8 cellular contexts compared by ENCODE assay signal in the genomic region with DNA sequence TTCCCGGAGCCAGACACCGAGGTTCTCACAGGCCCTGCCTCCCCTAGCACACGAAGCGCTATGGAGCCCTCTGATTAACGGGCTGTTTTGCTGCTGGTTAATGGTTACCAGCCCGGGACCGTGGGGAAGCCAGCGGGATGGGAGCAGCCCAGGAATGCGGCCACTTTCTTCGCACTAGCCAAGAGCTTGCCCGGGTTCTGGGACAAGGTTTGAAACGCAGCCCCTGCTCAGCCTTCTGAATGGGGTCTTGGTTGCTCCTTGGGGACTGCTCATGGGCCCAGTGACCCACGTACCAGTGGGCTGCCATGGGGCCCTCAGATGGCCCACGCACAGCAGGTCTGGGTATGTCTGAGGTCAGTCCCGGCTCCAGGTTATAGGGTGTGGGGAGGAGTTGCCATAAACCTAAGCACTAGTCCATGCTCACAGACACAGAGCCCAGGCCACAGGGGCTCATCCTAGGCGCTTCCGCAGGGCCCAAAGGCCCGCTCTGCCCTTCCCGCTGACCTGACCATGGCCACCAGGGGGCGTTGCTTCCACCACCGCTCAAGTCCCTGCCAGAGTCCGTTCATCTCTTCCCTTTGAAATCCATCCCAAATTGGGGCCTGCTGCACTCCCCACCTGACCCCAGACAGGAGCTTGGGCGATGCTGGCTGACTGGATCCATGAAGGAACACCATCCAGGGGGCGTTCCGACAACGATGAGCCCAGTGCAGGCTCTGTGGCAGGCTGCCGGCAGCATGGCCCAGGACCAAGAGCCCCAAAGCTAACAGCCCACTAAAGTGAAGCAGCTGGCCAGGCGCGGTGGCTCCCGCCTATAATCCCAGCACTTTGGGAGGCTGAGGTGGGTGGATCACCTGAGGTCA. TPM values are rescaled to one million over a fixed set of nuclear protein-coding genes. Genes with fewer than 3 reads are reported as not detected.
DNase-seq lines count a peak whose midpoint lies in the region; ATAC-seq and TF ChIP-seq lines count a peak whose summit lies in the region.

No MANE protein-coding gene starts in this region.

- no peak overlapping the region for H3K4me3 ChIP-seq in PC-3 (ENCODE audit: low read length)
- no peak overlapping the region for H3K4me3 ChIP-seq in fibroblast of villous mesenchyme (ENCODE audit: low read depth, low read length)
- no peak overlapping the region for H3K4me3 ChIP-seq in ovary
- no peak overlapping the region for H3K4me3 ChIP-seq in vagina

- whole genome bisulfite sequencing in ovary, 3 donors, result 62 to 64% (median 63%) methylated on average over 25 to 30 of the region's 30 CpGs

- H3K4me2 ChIP-seq in PC-3 (ENCODE audit: low read length), result no peak overlapping the region

- H3F3A ChIP-seq in PC-3 (ENCODE audit: low read length, unreplicated experiment), result no peaks in the 10 kb centered on the region

- H3K79me2 ChIP-seq in PC-3 (ENCODE audit: low read length), result peaks cover 26% of the 10 kb centered on the region

- peaks cover 13% of the 10 kb centered on the region for H3K4me1 Mint-ChIP-seq in activated T-helper 1 cell treated with anti-CD3 and anti-CD28 coated beads, Interleukin-12 subunit alpha, Interleukin-12 subunit beta, Interleukin-2, Interleukin-4 antibody, amounts not matched to agents 30 ng/mL and 10 ng/mL and 1 ng/mL, durations not matched to agents 14 hours and 24 hours and 36 hours (ENCODE audit: low read depth)

- no peak for TF ChIP-seq EP300 in ovary (IDR thresholded peaks at IDR 0.05)

- H4K20me1 ChIP-seq in PC-3 (ENCODE audit: low read length), result peaks cover 6% of the 10 kb centered on the region; the same call in 1 of the 2 replicates

- TF ChIP-seq CTCF in PC-3 (conservative IDR thresholded peaks at IDR 0.05; ENCODE audit: low read depth, low read length) (peak; percentile 87), fibroblast of villous mesenchyme (IDR thresholded peaks at IDR 0.05; ENCODE audit: insufficient read depth, low read depth, low read length) (peak; percentile 86), ovary (IDR thresholded peaks at IDR 0.05) (peak; percentile 35 to 59 (median 50)), vagina (IDR thresholded peaks at IDR 0.05) (peak; percentile 28 to 69 (median 58))

- H3K9me3 ChIP-seq in PC-3 (ENCODE audit: low read length) (no peaks in the 10 kb centered on the region), ovary (no peaks in the 10 kb centered on the region), vagina (no peaks in the 10 kb centered on the region)

- CTCF ChIA-PET in PC-3 (lab: Charles Lee), result interaction anchor here (0.6 to 1.0 kb wide), 2 partner anchors 18 to 57 kb away, joined by 3 read pairs; no protein-coding TSS in a partner anchor

- H3K27me3 ChIP-seq in PC-3 (ENCODE audit: low read length) (no peaks in the 10 kb centered on the region), ovary (no peaks in the 10 kb centered on the region), vagina (no peaks in the 10 kb centered on the region)

- peaks cover 3% of the 10 kb centered on the region for H3K36me3 Mint-ChIP-seq in activated T-helper 1 cell treated with anti-CD3 and anti-CD28 coated beads, Interleukin-12 subunit alpha, Interleukin-12 subunit beta, Interleukin-2, Interleukin-4 antibody, amounts not matched to agents 30 ng/mL and 10 ng/mL and 1 ng/mL, durations not matched to agents 14 hours and 24 hours and 36 hours (ENCODE audit: low read depth)

- no peak overlapping the region for H3K4me3 Mint-ChIP-seq in activated T-helper 1 cell treated with anti-CD3 and anti-CD28 coated beads, Interleukin-12 subunit alpha, Interleukin-12 subunit beta, Interleukin-2, Interleukin-4 antibody, amounts not matched to agents 30 ng/mL and 10 ng/mL and 1 ng/mL, durations not matched to agents 14 hours and 24 hours and 36 hours

- POLR2A ChIA-PET in PC-3 (lab: Charles Lee; ENCODE audit: unreplicated experiment), result interaction anchor here (0.6 kb wide), 2 partner anchors 51 to 631 kb away, joined by 3 read pairs; no protein-coding TSS in a partner anchor

- no TSS peak for BruUV-seq in PC-3 (replicated peaks; lab: Mats Ljungman, UMichigan)

- ATAC-seq in PC-3, result peak; percentile 39
- no peak for ATAC-seq in GM21723 (IDR thresholded peaks at IDR 0.05; ENCODE audit: unreplicated experiment)

- H3K36me3 ChIP-seq in PC-3 (ENCODE audit: low read depth, low read length) (no peaks in the 10 kb centered on the region), ovary (no peaks in the 10 kb centered on the region), vagina (no peaks in the 10 kb centered on the region)

- H3K27ac ChIP-seq in PC-3 (ENCODE audit: low read length) (no peak overlapping the region), ovary (no peak overlapping the region), vagina (peak overlapping the region; percentile 74)

- no peak for TF ChIP-seq POLR2A in ovary (IDR thresholded peaks at IDR 0.05)
- no peak for TF ChIP-seq POLR2A in vagina (IDR thresholded peaks at IDR 0.05)

- intact Hi-C loops in PC-3 (cut with micrococcal nuclease) (no loop called here), ovary (cut with DNase I) (loop anchor here (5.0 to 10.0 kb wide), 4 partner anchors 45 to 118 kb away; a partner anchor contains a TSS), vagina (cut with DNase I) (loop anchor here (10.0 kb wide), 2 partner anchors 45 to 375 kb away; no protein-coding TSS in a partner anchor)
- intact Hi-C loops in activated T-helper 1 cell treated with anti-CD3 and anti-CD28 coated beads, Interleukin-12 subunit alpha, Interleukin-12 subunit beta, Interleukin-2, Interleukin-4 antibody, amounts not matched to agents 30 ng/mL and 10 ng/mL and 1 ng/mL, durations not matched to agents 14 hours and 24 hours and 36 hours (cut with micrococcal nuclease), result loop anchor here (1.0 to 5.0 kb wide), 5 partner anchors 27 to 378 kb away; a partner anchor contains a TSS

- peak; percentile 38 for DNase-seq in NOMO-1 (lab: John Stamatoyannopoulos, UW; ENCODE audit: unreplicated experiment in 2 of 2)
- no peak for DNase-seq in NOMO-1 treated with dmso at 0.1 percent for 144 hours (lab: John Stamatoyannopoulos, UW; ENCODE audit: unreplicated experiment)
- peak; percentile 56 for DNase-seq in PC-3
- peak; percentile 43 for DNase-seq in activated T-helper 1 cell treated with anti-CD3 and anti-CD28 coated beads, Interleukin-12 subunit alpha, Interleukin-12 subunit beta, Interleukin-2, Interleukin-4 antibody, amounts not matched to agents 30 ng/mL and 10 ng/mL and 1 ng/mL, durations not matched to agents 14 hours and 24 hours and 36 hours (ENCODE audit: low spot score)
- DNase-seq in fibroblast of villous mesenchyme (ENCODE audit: low read depth), result peak; percentile 80
- DNase-seq in ovary, result peak; percentile 52 to 79 (median 70)
- DNase-seq in vagina (ENCODE audit: extremely low spot score in 2 of 2), result no peak

- no peak overlapping the region for H3K27ac Mint-ChIP-seq in activated T-helper 1 cell treated with anti-CD3 and anti-CD28 coated beads, Interleukin-12 subunit alpha, Interleukin-12 subunit beta, Interleukin-2, Interleukin-4 antibody, amounts not matched to agents 30 ng/mL and 10 ng/mL and 1 ng/mL, durations not matched to agents 14 hours and 24 hours and 36 hours

- H3K4me1 ChIP-seq in PC-3 (ENCODE audit: insufficient read depth, low read length) (peaks cover 18% of the 10 kb centered on the region), ovary (ENCODE audit: insufficient read depth) (peaks cover 43% of the 10 kb centered on the region), vagina (peaks cover 70% of the 10 kb centered on the region)

- no peaks in the 10 kb centered on the region for H3K9me2 ChIP-seq in PC-3 (replicated peaks; ENCODE audit: low read length)

- no peak overlapping the region for H3K9ac ChIP-seq in PC-3 (ENCODE audit: low read length)

- H3K27me3 Mint-ChIP-seq in activated T-helper 1 cell treated with anti-CD3 and anti-CD28 coated beads, Interleukin-12 subunit alpha, Interleukin-12 subunit beta, Interleukin-2, Interleukin-4 antibody, amounts not matched to agents 30 ng/mL and 10 ng/mL and 1 ng/mL, durations not matched to agents 14 hours and 24 hours and 36 hours (ENCODE audit: insufficient read depth), result no peaks in the 10 kb centered on the region

- H2AFZ ChIP-seq in PC-3 (ENCODE audit: low read length), result no peak overlapping the region

- no peaks in the 10 kb centered on the region for H3K9me3 Mint-ChIP-seq in activated T-helper 1 cell treated with anti-CD3 and anti-CD28 coated beads, Interleukin-12 subunit alpha, Interleukin-12 subunit beta, Interleukin-2, Interleukin-4 antibody, amounts not matched to agents 30 ng/mL and 10 ng/mL and 1 ng/mL, durations not matched to agents 14 hours and 24 hours and 36 hours

RNA-seq across cellular contexts. Expression of a gene that starts 31.5 kb away (rescaled TPM):
- total RNA-seq in PC-3 (2014; rRNA removed), result 19.4 TPM in 2 replicates
- total RNA-seq in activated T-helper 1 cell treated with anti-CD3 and anti-CD28 coated beads, Interleukin-12 subunit alpha, Interleukin-12 subunit beta, Interleukin-2, Interleukin-4 antibody, amounts not matched to agents 30 ng/mL and 10 ng/mL and 1 ng/mL, durations not matched to agents 14 hours and 24 hours and 36 hours, result 9.0 and 10.7 TPM in 2 replicates
- 25.4 and 48.4 TPM in 2 replicates for total RNA-seq in fibroblast of villous mesenchyme
- total RNA-seq in ovary, result 100 to 1,000 TPM in 6 of 7 donors, 10 to 100 TPM in 1; 45.2 to 345 (median 217) TPM
- polyA plus RNA-seq in ovary, result 100 to 1,000 TPM in 1 of 2 donors, 1 to 10 TPM in 1; 9.6 to 144 TPM
- 57.5 TPM for total RNA-seq in vagina

RNA-seq across cellular contexts. Expression of a gene that starts 50.3 kb away (rescaled TPM):
- total RNA-seq in PC-3 (2014; rRNA removed), result 97.5 and 99.9 TPM in 2 replicates
- total RNA-seq in activated T-helper 1 cell treated with anti-CD3 and anti-CD28 coated beads, Interleukin-12 subunit alpha, Interleukin-12 subunit beta, Interleukin-2, Interleukin-4 antibody, amounts not matched to agents 30 ng/mL and 10 ng/mL and 1 ng/mL, durations not matched to agents 14 hours and 24 hours and 36 hours, result 135 and 141 TPM in 2 replicates
- 56.1 and 73.4 TPM in 2 replicates for total RNA-seq in fibroblast of villous mesenchyme
- 100 to 1,000 TPM in 2 of 7 donors, 10 to 100 TPM in 5; 58.9 to 124 (median 88.3) TPM for total RNA-seq in ovary
- polyA plus RNA-seq in ovary, result 10 to 100 TPM in 1 of 2 donors, 1 to 10 TPM in 1; 4.6 to 90.3 TPM
- 72.7 TPM for total RNA-seq in vagina

RNA-seq across cellular contexts. Expression of a gene that starts 52.4 kb away (rescaled TPM):
- total RNA-seq in PC-3 (2014; rRNA removed), result 21.0 and 30.6 TPM in 2 replicates
- total RNA-seq in activated T-helper 1 cell treated with anti-CD3 and anti-CD28 coated beads, Interleukin-12 subunit alpha, Interleukin-12 subunit beta, Interleukin-2, Interleukin-4 antibody, amounts not matched to agents 30 ng/mL and 10 ng/mL and 1 ng/mL, durations not matched to agents 14 hours and 24 hours and 36 hours, result 23.6 and 24.1 TPM in 2 replicates
- total RNA-seq in fibroblast of villous mesenchyme, result 15.1 and 19.9 TPM in 2 replicates
- 10 to 100 TPM in 6 of 7 donors, 1 to 10 TPM in 1; 9.8 to 22.3 (median 19.8) TPM for total RNA-seq in ovary
- polyA plus RNA-seq in ovary, result 10 to 100 TPM in 1 of 2 donors, 1 to 10 TPM in 1; 1.6 to 12.3 TPM
- total RNA-seq in vagina, result 25.3 TPM

Comparison
In these comparisons a context has a peak if more than half of its experiments do, and no peak if none do; other contexts are left out.
1. DNase-seq: peak in NOMO-1 (2 of 2), PC-3 (single experiment), activated T-helper 1 cell treated with anti-CD3 and anti-CD28 coated beads, Interleukin-12 subunit alpha, Interleukin-12 subunit beta, Interleukin-2, Interleukin-4 antibody, amounts not matched to agents 30 ng/mL and 10 ng/mL and 1 ng/mL, durations not matched to agents 14 hours and 24 hours and 36 hours (single experiment), fibroblast of villous mesenchyme (single experiment) and ovary (5 of 5); none in NOMO-1 treated with dmso at 0.1 percent for 144 hours (single experiment) and vagina (0 of 2).
2. Peak in every context shown above with its lines, with median percentiles within 50 percentile points of each other: CTCF ChIP-seq.